In the genomic region with DNA sequence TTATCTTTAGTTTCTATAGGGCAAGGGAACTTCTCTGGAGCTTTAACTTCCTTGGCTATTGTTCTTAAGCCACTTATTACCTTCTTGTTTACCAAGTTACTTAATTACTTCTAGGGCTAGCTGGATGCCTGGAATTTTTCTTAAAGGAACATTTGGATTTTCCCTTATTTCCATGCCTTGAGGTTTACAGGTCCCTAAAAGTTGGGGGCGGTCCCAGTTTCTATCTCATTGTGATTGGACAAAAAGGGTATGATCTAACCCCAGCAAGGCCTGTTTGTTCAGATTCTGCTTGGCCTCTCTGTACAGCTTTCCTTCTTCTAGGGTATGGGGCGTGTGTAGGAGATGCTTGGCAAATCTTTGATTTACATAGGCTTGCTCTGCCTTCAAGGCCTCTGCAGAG, we compare ENCODE assay signal across 1 cellular context.
TF ChIP-seq lines count a peak whose summit lies in the region.

No MANE protein-coding gene starts in this region.

TF ChIP-seq in endothelial cell of umbilical vein, 7 proteins besides CTCF, POLR2A, EP300 and RAD21:
- no peak for TF ChIP-seq GATA2 (IDR thresholded peaks at IDR 0.05; ENCODE audit: insufficient read depth, insufficient read length, low read depth, low read length)
- no peak for TF ChIP-seq POLR2AphosphoS5 (IDR thresholded peaks at IDR 0.05; ENCODE audit: insufficient read depth, low read depth, low read length)
- no peak for TF ChIP-seq JUN (IDR thresholded peaks at IDR 0.05; ENCODE audit: borderline replicate concordance, insufficient read depth, insufficient read length, low read depth)
- no peak for TF ChIP-seq FOS (IDR thresholded peaks at IDR 0.05; ENCODE audit: borderline replicate concordance, insufficient read depth, low read length)
- TF ChIP-seq MYC (IDR thresholded peaks at IDR 0.05; ENCODE audit: low read depth, low read length): no peak
- TF ChIP-seq MAX (IDR thresholded peaks at IDR 0.05; ENCODE audit: insufficient read depth, insufficient read length): no peak
- no peak for TF ChIP-seq EZH2 (IDR thresholded peaks at IDR 0.05; ENCODE audit: borderline replicate concordance, low read depth, low read length, severe bottlenecking)
